1 cellular context compared by ENCODE assay signal in genomic region chr6:43758617-43759050, GRCh38.
TF ChIP-seq lines count a peak whose summit lies in the region.

No MANE protein-coding gene starts in this region.

TF ChIP-seq in K562, 482 proteins besides CTCF, POLR2A, EP300 and RAD21 (continued from another document and continues in another):
- no peak for TF ChIP-seq HMG20A (CRISPR knock-in tag; conservative IDR thresholded peaks at IDR 0.05)
- TF ChIP-seq PBX2 (CRISPR knock-in tag; IDR thresholded peaks at IDR 0.05; ENCODE audit: low read depth) = no peak
- TF ChIP-seq PBX2 (tag; conservative IDR thresholded peaks at IDR 0.05; ENCODE audit: low read depth) = no peak
- TF ChIP-seq FOXP4 (CRISPR knock-in tag; IDR thresholded peaks at IDR 0.05; ENCODE audit: borderline replicate concordance) = 0 out of 2 replicates have a peak, but pooled peaks have one; percentile 28
- TF ChIP-seq CAMTA2 (CRISPR knock-in tag; conservative IDR thresholded peaks at IDR 0.05) = no peak
- no peak for TF ChIP-seq KLF6 (CRISPR knock-in tag; IDR thresholded peaks at IDR 0.05; ENCODE audit: borderline replicate concordance)
- TF ChIP-seq CC2D1A (IDR thresholded peaks at IDR 0.05) = 0 out of 2 replicates have a peak, but pooled peaks have one; percentile 38
- TF ChIP-seq KLF16 (IDR thresholded peaks at IDR 0.05) = peak; percentile 69; the same call in 1 of the 2 replicates
- TF ChIP-seq FOXK1 (CRISPR knock-in tag; IDR thresholded peaks at IDR 0.05; ENCODE audit: borderline replicate concordance) = 0 out of 2 replicates have a peak, but pooled peaks have one; percentile 56
- no peak for TF ChIP-seq ZNF174 (CRISPR knock-in tag; IDR thresholded peaks at IDR 0.05)
- no peak for TF ChIP-seq SRSF7 (optimal IDR thresholded peaks at IDR 0.05; ENCODE audit: low read depth, low read length)
- TF ChIP-seq ZBTB17 (CRISPR knock-in tag; IDR thresholded peaks at IDR 0.05) = 0 out of 2 replicates have a peak, but pooled peaks have one; percentile 21
- no peak for TF ChIP-seq GATAD2B (IDR thresholded peaks at IDR 0.05; ENCODE audit: borderline replicate concordance)
- TF ChIP-seq MAX (CRISPR knock-in tag; IDR thresholded peaks at IDR 0.05) = no peak
- TF ChIP-seq ZC3H8 (IDR thresholded peaks at IDR 0.05) = no peak
- peak; percentile 61; the same call in 1 of the 2 replicates for TF ChIP-seq SMC3 (conservative IDR thresholded peaks at IDR 0.05; ENCODE audit: insufficient read depth, low read depth, low read length)
- peak; percentile 57; the same call in 1 of the 2 replicates for TF ChIP-seq NR4A1 (CRISPR knock-in tag; IDR thresholded peaks at IDR 0.05)
- TF ChIP-seq NR4A1 (tag; IDR thresholded peaks at IDR 0.05) = no peak
- TF ChIP-seq ZNF274 (IDR thresholded peaks at IDR 0.05; ENCODE audit: borderline replicate concordance, low read depth, low read length) = no peak
- TF ChIP-seq ZNF561 (CRISPR knock-in tag; conservative IDR thresholded peaks at IDR 0.05) = no peak
- no peak for TF ChIP-seq MAFF (IDR thresholded peaks at IDR 0.05; ENCODE audit: low read length)
- TF ChIP-seq MTA3 (IDR thresholded peaks at IDR 0.05; ENCODE audit: borderline replicate concordance) = peak; percentile 61; the same call in 1 of the 2 replicates
- no peak for TF ChIP-seq PCBP1 (IDR thresholded peaks at IDR 0.05; ENCODE audit: low read depth, low read length, poor library complexity, severe bottlenecking)
- TF ChIP-seq REST (CRISPR knock-in tag; IDR thresholded peaks at IDR 0.05; ENCODE audit: low read depth) = 0 out of 2 replicates have a peak, but pooled peaks have one; percentile 29
- no peak for TF ChIP-seq NR2C1 (IDR thresholded peaks at IDR 0.05)
- TF ChIP-seq NR2C1 (tag; IDR thresholded peaks at IDR 0.05) = no peak
- TF ChIP-seq FOSL1 (tag; conservative IDR thresholded peaks at IDR 0.05) = no peak
- peak in 1 of 3 experiments; percentile 9 for TF ChIP-seq YY1 (IDR thresholded peaks at IDR 0.05; ENCODE audit: borderline replicate concordance in 1 of 3, control insufficient read depth in 1 of 3, extremely low read depth in 1 of 3, insufficient read depth in 3 of 3, insufficient read length in 1 of 3, insufficient replicate concordance in 2 of 3, low read depth in 1 of 3, low read length in 2 of 3)
- TF ChIP-seq NR1H2 (CRISPR knock-in tag; IDR thresholded peaks at IDR 0.05) = no peak
- 0 out of 4 replicates have a peak, but pooled peaks of 1 of the 2 experiments have one; percentile 14 for TF ChIP-seq RCOR1 (IDR thresholded peaks at IDR 0.05; ENCODE audit: borderline replicate concordance in 1 of 2, low read depth in 2 of 2, low read length in 2 of 2)
- TF ChIP-seq MAZ (CRISPR knock-in tag; conservative IDR thresholded peaks at IDR 0.05 in 1 of 2, IDR thresholded peaks at IDR 0.05 in 1 of 2) = peak; percentile 74 to 85
- no peak for TF ChIP-seq ZNF324 (CRISPR knock-in tag; IDR thresholded peaks at IDR 0.05)
- TF ChIP-seq SREBF1 (IDR thresholded peaks at IDR 0.05; ENCODE audit: borderline replicate concordance, low read depth, low read length) = no peak
- no peak for TF ChIP-seq ZNF197 (CRISPR knock-in tag; IDR thresholded peaks at IDR 0.05; ENCODE audit: low read depth)
- no peak for TF ChIP-seq E4F1 (CRISPR knock-in tag; IDR thresholded peaks at IDR 0.05; ENCODE audit: borderline replicate concordance)
- no peak for TF ChIP-seq ZNF347 (CRISPR knock-in tag; IDR thresholded peaks at IDR 0.05; ENCODE audit: low read depth)
- TF ChIP-seq NRF1 (conservative IDR thresholded peaks at IDR 0.05 in 1 of 2, IDR thresholded peaks at IDR 0.05 in 1 of 2) = peak; percentile 81 to 86
- TF ChIP-seq HMGN3 (IDR thresholded peaks at IDR 0.05; ENCODE audit: borderline replicate concordance, extremely low read depth, insufficient read length, low read depth, low read length) = no peak
- TF ChIP-seq TEAD1 (CRISPR knock-in tag; IDR thresholded peaks at IDR 0.05) = no peak
- no peak for TF ChIP-seq ID3 (CRISPR knock-in tag; IDR thresholded peaks at IDR 0.05)
- no peak for TF ChIP-seq ID3 (tag; IDR thresholded peaks at IDR 0.05)
- TF ChIP-seq ZNF140 (CRISPR knock-in tag; IDR thresholded peaks at IDR 0.05) = no peak
- peak; percentile 38; the same call in 1 of the 2 replicates for TF ChIP-seq GATAD2A (IDR thresholded peaks at IDR 0.05)
- TF ChIP-seq TARDBP (IDR thresholded peaks at IDR 0.05) = 0 out of 2 replicates have a peak, but pooled peaks have one; percentile 40
- TF ChIP-seq HDAC2 (IDR thresholded peaks at IDR 0.05) = 0 out of 2 replicates have a peak, but pooled peaks have one; percentile 21
- no peak for TF ChIP-seq C11orf30 (IDR thresholded peaks at IDR 0.05; ENCODE audit: low read depth)
- TF ChIP-seq STAG1 (CRISPR knock-in tag; IDR thresholded peaks at IDR 0.05; ENCODE audit: borderline replicate concordance) = peak; percentile 73; the same call in 1 of the 2 replicates
- peak; percentile 26; the same call in 1 of the 2 replicates for TF ChIP-seq ZNF263 (CRISPR knock-in tag; IDR thresholded peaks at IDR 0.05; ENCODE audit: borderline replicate concordance)
- no peak for TF ChIP-seq STAT6 (CRISPR knock-in tag; IDR thresholded peaks at IDR 0.05)
- no peak for TF ChIP-seq KDM1A (IDR thresholded peaks at IDR 0.05)
- TF ChIP-seq MED1 (CRISPR knock-in tag; IDR thresholded peaks at IDR 0.05; ENCODE audit: borderline replicate concordance) = no peak
- TF ChIP-seq ZNF121 (CRISPR knock-in tag; conservative IDR thresholded peaks at IDR 0.05) = 0 out of 2 replicates have a peak, but pooled peaks have one; percentile 9
- TF ChIP-seq CXXC5 (CRISPR knock-in tag; IDR thresholded peaks at IDR 0.05) = 0 out of 2 replicates have a peak, but pooled peaks have one; percentile 9
- peak; percentile 46; the same call in 1 of the 2 replicates for TF ChIP-seq ZBTB49 (CRISPR knock-in tag; IDR thresholded peaks at IDR 0.05; ENCODE audit: borderline replicate concordance)
- TF ChIP-seq ZNF77 (CRISPR knock-in tag; IDR thresholded peaks at IDR 0.05) = no peak
